ENCODE assay signal across 8 cellular contexts in genomic region chr6:31702421-31702818, GRCh38. TPM values are rescaled to one million over a fixed set of nuclear protein-coding genes. Genes with fewer than 3 reads are reported as not detected.
DNase-seq lines count a peak whose midpoint lies in the region; ATAC-seq and TF ChIP-seq lines count a peak whose summit lies in the region.

No MANE protein-coding gene starts in this region.

- CTCF ChIA-PET in CD4-positive, alpha-beta memory T cell (lab: Charles Lee; ENCODE audit: partially characterized antibody), result interaction anchor here (1.0 to 3.2 kb wide), 3 partner anchors 27 to 128 kb away, joined by 4 to 11 read pairs (median 8); partner anchors contain the start of gene DDAH2
- CTCF ChIA-PET in HEK293T (lab: Yijun Ruan, JAX), result interaction anchor here (1.4 kb wide), 1 partner anchor 67 kb away, joined by 5 read pairs; no protein-coding TSS in a partner anchor

- H3K4me1 ChIP-seq in CD4-positive, alpha-beta memory T cell (ENCODE audit: insufficient read depth, low read length), result peaks cover 32% of the 10 kb centered on the region
- H3K4me1 ChIP-seq in Loucy (ENCODE audit: insufficient read depth, low read length, poor library complexity, severe bottlenecking) (peaks cover 24% of the 10 kb centered on the region), left lung (peaks cover 13 to 36% of the 10 kb centered on the region in 2 donors), stomach smooth muscle (ENCODE audit: control insufficient read depth, insufficient read depth, low read length) (peaks cover 25% of the 10 kb centered on the region)

- no peaks in the 10 kb centered on the region for H3K27me3 ChIP-seq in CD4-positive, alpha-beta memory T cell (ENCODE audit: insufficient read depth, low read length)
- no peaks in the 10 kb centered on the region for H3K27me3 ChIP-seq in Loucy (ENCODE audit: insufficient read depth, low read length, poor library complexity, severe bottlenecking)
- no peaks in the 10 kb centered on the region for H3K27me3 ChIP-seq in left lung
- H3K27me3 ChIP-seq in stomach smooth muscle (ENCODE audit: control insufficient read depth in 1 of 2, insufficient read depth in 2 of 2, low read length in 2 of 2), result no peaks in the 10 kb centered on the region

- ATAC-seq in left lung, result peak; percentile 24

- H3K9me3 Mint-ChIP-seq in CD4-positive, alpha-beta memory T cell, result peaks cover 0 to 5% (median 0%) of the 10 kb centered on the region in 8 donors
- H3K9me3 Mint-ChIP-seq in brain, result no peaks in the 10 kb centered on the region

- no peak for TF ChIP-seq CTCF in Loucy (conservative IDR thresholded peaks at IDR 0.05; ENCODE audit: low read length)
- no peak for TF ChIP-seq CTCF in brain (conservative IDR thresholded peaks at IDR 0.05)
- no peak for TF ChIP-seq CTCF in left lung (IDR thresholded peaks at IDR 0.05)

- peaks cover 25 to 49% (median 39%) of the 10 kb centered on the region in 4 donors for H3K4me1 Mint-ChIP-seq in CD4-positive, alpha-beta memory T cell
- peaks cover 24% of the 10 kb centered on the region for H3K4me1 Mint-ChIP-seq in brain

- intact Hi-C loops in CD4-positive, alpha-beta memory T cell (cut with micrococcal nuclease), result loop anchor here (2.0 kb wide), 2 partner anchors 22 to 36 kb away; partner anchors contain the start of gene LY6G5C
- intact Hi-C loops in left lung (cut with DNase I), result no loop called here

- H3K9me3 ChIP-seq in CD4-positive, alpha-beta memory T cell (ENCODE audit: control insufficient read depth in 1 of 2, low read length in 2 of 2), result no peaks in the 10 kb centered on the region
- H3K9me3 ChIP-seq in Loucy (ENCODE audit: insufficient read depth, low read depth, low read length), result no peaks in the 10 kb centered on the region
- no peaks in the 10 kb centered on the region for H3K9me3 ChIP-seq in left lung
- no peaks in the 10 kb centered on the region for H3K9me3 ChIP-seq in stomach smooth muscle (ENCODE audit: control insufficient read depth in 2 of 2, low read length in 2 of 2)

- H2AFZ ChIP-seq in Loucy (ENCODE audit: low read length), result peak overlapping the region; percentile 77

- peaks cover 46% of the 10 kb centered on the region for H3K79me2 ChIP-seq in Loucy (ENCODE audit: insufficient read depth, low read length)

- H3K4me3 Mint-ChIP-seq in CD4-positive, alpha-beta memory T cell, result peak overlapping the region; percentile 97 to 99 (median 98)
- peak overlapping the region; percentile 91 to 97 (median 96) for H3K4me3 Mint-ChIP-seq in brain

- H3K9me2 ChIP-seq in Loucy (replicated peaks; ENCODE audit: low read depth, low read length), result no peaks in the 10 kb centered on the region

- POLR2A ChIA-PET in CD4-positive, alpha-beta memory T cell (lab: Charles Lee; ENCODE audit: partially characterized antibody), result interaction anchor here (0.7 to 2.7 kb wide), 26 partner anchors 9 to 1269 kb away, joined by 3 to 22 read pairs (median 7); partner anchors contain the start of genes BAG6, CLIC1, CSNK2B and DDAH2
- POLR2A ChIA-PET in HEK293T (lab: Yijun Ruan, JAX), result interaction anchor here (0.7 to 2.9 kb wide), 13 partner anchors 10 to 268 kb away, joined by 3 to 43 read pairs (median 6); partner anchors contain the start of genes C6orf47, CLIC1, DDAH2 and HSPA1B

- no peaks in the 10 kb centered on the region for H3F3A ChIP-seq in Loucy (ENCODE audit: low read depth)

- peak overlapping the region; percentile 93 to 99 (median 98) for H3K27ac Mint-ChIP-seq in CD4-positive, alpha-beta memory T cell
- peak overlapping the region; percentile 88 to 100 (median 99) for H3K27ac Mint-ChIP-seq in brain

- H3K27ac ChIP-seq in CD4-positive, alpha-beta memory T cell (ENCODE audit: low read depth, low read length), result peak overlapping the region; percentile 97
- peak overlapping the region; percentile 97 to 99 for H3K27ac ChIP-seq in left lung
- peak overlapping the region; percentile 98 for H3K27ac ChIP-seq in stomach smooth muscle (ENCODE audit: low read length)

- peak overlapping the region; percentile 88 for H3K9ac ChIP-seq in Loucy (ENCODE audit: low read depth, low read length, poor library complexity, severe bottlenecking)
- H3K9ac ChIP-seq in stomach smooth muscle (ENCODE audit: low read length in 2 of 2), result peak overlapping the region; percentile 98 to 99

- H3K36me3 Mint-ChIP-seq in CD4-positive, alpha-beta memory T cell, result peaks cover 14 to 29% of the 10 kb centered on the region in 2 donors
- H3K36me3 Mint-ChIP-seq in brain, result peaks cover 26% of the 10 kb centered on the region

- DNase-seq in CD4-positive, alpha-beta memory T cell, result peak in 1 of 5 donors; percentile 7
- no peak for DNase-seq in left lung
- no peak for DNase-seq in NCI-H1694 treated with DMSO at 0.1 percent for 48 hours (lab: John Stamatoyannopoulos, UW)
- DNase-seq in HEK293T (ENCODE audit: extremely low spot score), result no peak
- DNase-seq in NCI-H1048 (lab: John Stamatoyannopoulos, UW), result no peak

- peak overlapping the region; percentile 88 for H3K4me2 ChIP-seq in Loucy (ENCODE audit: low read depth, low read length, poor library complexity, severe bottlenecking)

- H3K4me3 ChIP-seq in CD4-positive, alpha-beta memory T cell (ENCODE audit: low read length in 2 of 2), result peak overlapping the region; percentile 70 to 82
- peak overlapping the region; percentile 88 for H3K4me3 ChIP-seq in Loucy (ENCODE audit: low read length, poor library complexity, severe bottlenecking)
- H3K4me3 ChIP-seq in left lung, result peak overlapping the region; percentile 80 to 87
- H3K4me3 ChIP-seq in stomach smooth muscle (ENCODE audit: low read length in 2 of 2), result peak overlapping the region; percentile 77 to 93

- H3K36me3 ChIP-seq in CD4-positive, alpha-beta memory T cell (ENCODE audit: insufficient read depth, low read length), result peaks cover 21% of the 10 kb centered on the region
- no peaks in the 10 kb centered on the region for H3K36me3 ChIP-seq in Loucy (ENCODE audit: insufficient read depth, low read length)
- peaks cover 0 to 25% of the 10 kb centered on the region in 2 donors for H3K36me3 ChIP-seq in left lung
- H3K36me3 ChIP-seq in stomach smooth muscle (ENCODE audit: control insufficient read depth in 2 of 2, insufficient read depth in 2 of 2, low read length in 2 of 2), result peaks cover 11 to 12% of the 10 kb centered on the region in 2 donors

- H3K27me3 Mint-ChIP-seq in CD4-positive, alpha-beta memory T cell, result no peaks in the 10 kb centered on the region
- peaks cover 8% of the 10 kb centered on the region for H3K27me3 Mint-ChIP-seq in brain

- peaks cover 15% of the 10 kb centered on the region for H4K20me1 ChIP-seq in Loucy (ENCODE audit: insufficient read depth, low read length, poor library complexity, severe bottlenecking)

TF ChIP-seq in HEK293T, 16 proteins besides CTCF, POLR2A, EP300 and RAD21:
- TF ChIP-seq L3MBTL2 (conservative IDR thresholded peaks at IDR 0.05) (no peak), CTBP1 (IDR thresholded peaks at IDR 0.05; ENCODE audit: borderline replicate concordance) (no peak), ELF4 (IDR thresholded peaks at IDR 0.05) (no peak), ARNT (IDR thresholded peaks at IDR 0.05) (no peak), FOXA1 (IDR thresholded peaks at IDR 0.05) (no peak), NFRKB (IDR thresholded peaks at IDR 0.05) (no peak), HDGF (IDR thresholded peaks at IDR 0.05; ENCODE audit: borderline replicate concordance) (no peak), TARDBP (IDR thresholded peaks at IDR 0.05) (no peak), FOXM1 (IDR thresholded peaks at IDR 0.05; ENCODE audit: borderline replicate concordance) (no peak), ZNF384 (IDR thresholded peaks at IDR 0.05) (no peak), PKNOX1 (IDR thresholded peaks at IDR 0.05) (no peak), LEF1 (IDR thresholded peaks at IDR 0.05; ENCODE audit: borderline replicate concordance) (no peak), BHLHE40 (IDR thresholded peaks at IDR 0.05; ENCODE audit: borderline replicate concordance) (no peak), SP1 (IDR thresholded peaks at IDR 0.05) (no peak), SUZ12 (IDR thresholded peaks at IDR 0.05) (no peak)

RNA-seq across cellular contexts. Expression of gene ABHD16A, which starts 0.7 kb away (rescaled TPM):
- total RNA-seq in CD4-positive, alpha-beta memory T cell, result 10 to 100 TPM; 66.0 to 69.2 TPM
- polyA plus RNA-seq in CD4-positive, alpha-beta memory T cell, result 10 to 100 TPM; 35.9 to 46.8 TPM
- 90.4 TPM for polyA plus RNA-seq in brain (ENCODE audit: insufficient read depth, low read depth, low replicate concordance)
- total RNA-seq in left lung, result 10 to 100 TPM; 53.6 to 58.6 TPM

RNA-seq across cellular contexts. Expression of gene LY6G6F, which starts 4.2 kb away (rescaled TPM):
- total RNA-seq in CD4-positive, alpha-beta memory T cell, result not detected
- polyA plus RNA-seq in CD4-positive, alpha-beta memory T cell, result not detected
- polyA plus RNA-seq in brain (ENCODE audit: insufficient read depth, low read depth, low replicate concordance), result not detected
- total RNA-seq in left lung, result 1 to 10 TPM in 1 of 2 donors, not detected in 1; 1.4 TPM

RNA-seq across cellular contexts. Expression of gene LY6G6D, which starts 12.7 kb away (rescaled TPM):
- total RNA-seq in CD4-positive, alpha-beta memory T cell, result not detected
- polyA plus RNA-seq in CD4-positive, alpha-beta memory T cell, result not detected
- not detected for polyA plus RNA-seq in brain (ENCODE audit: insufficient read depth, low read depth, low replicate concordance)
- not detected for total RNA-seq in left lung

RNA-seq across cellular contexts. Expression of gene LY6G6C, which starts 19.1 kb away (rescaled TPM):
- not detected for total RNA-seq in CD4-positive, alpha-beta memory T cell
- polyA plus RNA-seq in CD4-positive, alpha-beta memory T cell, result not detected
- polyA plus RNA-seq in brain (ENCODE audit: insufficient read depth, low read depth, low replicate concordance), result not detected
- not detected for total RNA-seq in left lung

RNA-seq across cellular contexts. Expression of gene MPIG6B, which starts 20.8 kb away (rescaled TPM):
- not detected for total RNA-seq in CD4-positive, alpha-beta memory T cell
- polyA plus RNA-seq in CD4-positive, alpha-beta memory T cell, result not detected
- polyA plus RNA-seq in brain (ENCODE audit: insufficient read depth, low read depth, low replicate concordance), result 0.39 TPM
- total RNA-seq in left lung, result 1 to 10 TPM; 1.2 to 1.9 TPM
